ENCODE assay signal across 12 cellular contexts in the genomic region with DNA sequence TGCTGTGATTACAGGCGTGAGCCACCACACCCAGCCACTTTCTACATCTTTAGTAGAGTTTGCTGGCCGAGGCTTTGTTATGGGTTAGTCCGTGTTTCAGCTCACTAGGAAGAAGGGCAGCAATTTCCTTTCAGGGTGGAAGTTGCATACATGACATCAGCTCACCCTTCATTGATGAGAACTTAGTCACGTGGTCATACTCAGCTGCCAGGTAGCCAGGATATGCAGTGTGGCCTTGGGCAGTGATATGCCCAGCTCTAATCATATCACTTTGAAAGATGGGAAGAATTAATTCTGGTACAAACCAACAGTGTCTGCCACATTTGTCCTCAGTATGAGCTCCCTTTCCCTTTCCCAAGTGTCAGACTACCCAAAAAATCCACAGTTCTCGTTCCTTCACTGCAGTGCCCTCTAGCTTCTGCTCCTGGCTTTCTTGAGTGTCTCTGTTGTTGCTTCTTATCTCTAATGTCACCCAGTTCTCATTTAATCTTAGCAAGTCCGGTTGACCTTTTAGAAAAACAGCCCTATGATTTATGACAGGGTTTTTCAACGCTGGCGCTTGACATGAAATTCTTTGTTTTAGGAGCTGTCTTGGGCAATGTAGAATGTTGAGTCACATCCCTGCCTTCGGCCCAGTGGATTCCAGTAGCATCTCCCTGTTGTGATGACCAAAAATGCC.
A peak's percentile ranks its signal among the peaks of the same experiment; 100 is the strongest.
DNase-seq lines count a peak whose midpoint lies in the region; ATAC-seq and TF ChIP-seq lines count a peak whose summit lies in the region.
"Had no signal": no experiment of that assay in that cellular context is flagged by ENCODE, and none has a peak within 500 bp of the region (broad histone marks: within the 10 kb centered on the region; RNA-seq: fewer than 3 reads in every experiment).

No MANE protein-coding gene starts in this region.

- peaks cover 5% of the 10 kb centered on the region for H3K4me1 Mint-ChIP-seq in activated CD8-positive, alpha-beta T cell treated with anti-CD3 and anti-CD28 coated beads for 36 hours (ENCODE audit: low read depth)
- H3K4me1 Mint-ChIP-seq: activated CD4-positive, alpha-beta T cell treated with anti-CD3 and anti-CD28 coated beads, Interleukin-2, amount 10 ng/mL, durations not matched to agents 24 days and 14 days had no signal

- peak; percentile 5; the same call in 1 of the 2 replicates for TF ChIP-seq CTCF in C4-2B (conservative IDR thresholded peaks at IDR 0.05)
- TF ChIP-seq CTCF in body of pancreas (IDR thresholded peaks at IDR 0.05) = peak in 2 of 7 experiments; percentile 31 to 43
- TF ChIP-seq CTCF in activated CD8-positive, alpha-beta T cell treated with anti-CD3 and anti-CD28 coated beads for 36 hours (IDR thresholded peaks at IDR 0.05) = no peak

- CTCF ChIA-PET in activated CD8-positive, alpha-beta T cell treated with anti-CD3 and anti-CD28 coated beads for 36 hours (lab: Charles Lee) = interaction anchor here (1.1 kb wide), 2 partner anchors 25 to 58 kb away, joined by 3 read pairs; no protein-coding TSS in a partner anchor

- peaks cover 8% of the 10 kb centered on the region for H3K4me1 ChIP-seq in body of pancreas
- H3K4me1 ChIP-seq: gastrocnemius medialis had no signal

- in situ Hi-C loops in KBM-7 (cut with MboI; ENCODE audit: low pct_unique_long_range_greater_than_20kb, low sequenced_read_pairs) = no loop called here

- DNase-seq in KBM-7 (peak; percentile 14), body of pancreas (peak in 2 of 4 donors; percentile 5 to 13), left kidney (ENCODE audit: low read depth, low spot score) (peak; percentile 14), Ammon's horn (ENCODE audit: low spot score) (no peak), ureter (ENCODE audit: low spot score) (no peak)
- no peak for DNase-seq in effector CD4-positive, alpha-beta T cell
- no peak for DNase-seq in activated CD8-positive, alpha-beta T cell treated with anti-CD3 and anti-CD28 coated beads for 36 hours
- DNase-seq: activated CD4-positive, alpha-beta T cell treated with anti-CD3 and anti-CD28 coated beads, Interleukin-2, amount 10 ng/mL, durations not matched to agents 24 days and 14 days; activated effector memory CD4-positive, alpha-beta T cell treated with anti-CD3 and anti-CD28 coated beads, Interleukin-2, amount 50 U/mL, for 16 hours; gastrocnemius medialis; NCI-H69 had no signal

- POLR2A ChIA-PET in activated CD8-positive, alpha-beta T cell treated with anti-CD3 and anti-CD28 coated beads for 36 hours (lab: Charles Lee) = interaction anchor here (0.5 kb wide), 1 partner anchor 131 kb away, joined by 3 read pairs; no protein-coding TSS in a partner anchor

- no peak overlapping the region for H3K4me3 ChIP-seq in body of pancreas
- H3K4me3 ChIP-seq: gastrocnemius medialis had no signal

- no peak overlapping the region for H3K27ac ChIP-seq in C4-2B
- H3K27ac ChIP-seq in body of pancreas = peak overlapping the region in 1 of 4 donors; percentile 53
- H3K27ac ChIP-seq: gastrocnemius medialis had no signal

- WGBS in body of pancreas, 2 donors = 40 to 41% methylated on average over 9 of the region's 9 CpGs

- H3K27me3 Mint-ChIP-seq in activated CD8-positive, alpha-beta T cell treated with anti-CD3 and anti-CD28 coated beads for 36 hours = no peaks in the 10 kb centered on the region

- ATAC-seq in body of pancreas = peak; percentile 35
- no peak for ATAC-seq in activated CD8-positive, alpha-beta T cell treated with anti-CD3 and anti-CD28 coated beads for 36 hours
- ATAC-seq: gastrocnemius medialis had no signal

- H3K36me3 Mint-ChIP-seq in activated CD8-positive, alpha-beta T cell treated with anti-CD3 and anti-CD28 coated beads for 36 hours (ENCODE audit: low read depth) = no peaks in the 10 kb centered on the region

- intact Hi-C loops in body of pancreas (cut with DNase I) = no loop called here
- intact Hi-C loops in activated CD8-positive, alpha-beta T cell treated with anti-CD3 and anti-CD28 coated beads for 36 hours (cut with micrococcal nuclease) = no loop called here

- no peak overlapping the region for H3K27ac Mint-ChIP-seq in activated CD8-positive, alpha-beta T cell treated with anti-CD3 and anti-CD28 coated beads for 36 hours
- H3K27ac Mint-ChIP-seq: activated CD4-positive, alpha-beta T cell treated with anti-CD3 and anti-CD28 coated beads, Interleukin-2, amount 10 ng/mL, durations not matched to agents 24 days and 14 days had no signal

- peaks cover 2% of the 10 kb centered on the region for H3K9me3 Mint-ChIP-seq in activated CD8-positive, alpha-beta T cell treated with anti-CD3 and anti-CD28 coated beads for 36 hours

- H3K4me3 Mint-ChIP-seq in activated CD8-positive, alpha-beta T cell treated with anti-CD3 and anti-CD28 coated beads for 36 hours = no peak overlapping the region
- H3K4me3 Mint-ChIP-seq: activated CD4-positive, alpha-beta T cell treated with anti-CD3 and anti-CD28 coated beads, Interleukin-2, amount 10 ng/mL, durations not matched to agents 24 days and 14 days had no signal

- H3K9me3 ChIP-seq in body of pancreas = no peaks in the 10 kb centered on the region
- H3K9me3 ChIP-seq: gastrocnemius medialis had no signal

- no peaks in the 10 kb centered on the region for H3K36me3 ChIP-seq in body of pancreas (replicated peaks in 1 of 2; ENCODE audit: insufficient read depth in 1 of 2, low read depth in 2 of 2)
- H3K36me3 ChIP-seq: gastrocnemius medialis had no signal

- no peak for TF ChIP-seq POLR2A in body of pancreas (IDR thresholded peaks at IDR 0.05)

- H3K27me3 ChIP-seq in body of pancreas = no peaks in the 10 kb centered on the region
- H3K27me3 ChIP-seq: gastrocnemius medialis had no signal

Comparison
In these comparisons a context has a peak if more than half of its experiments do, and no peak if none do; other contexts are left out.
1. DNase-seq: peak in KBM-7 (single experiment) and left kidney (single experiment); none in effector CD4-positive, alpha-beta T cell (single experiment), activated CD8-positive, alpha-beta T cell treated with anti-CD3 and anti-CD28 coated beads for 36 hours (single experiment), Ammon's horn (single experiment) and ureter (single experiment).